19 cellular contexts compared by ENCODE assay signal in genomic region chr7:25012254-25012653, GRCh38.
"Had no signal": no experiment of that assay in that cellular context is flagged by ENCODE, and none has a peak within 500 bp of the region (broad histone marks: within the 10 kb centered on the region; RNA-seq: fewer than 3 reads in every experiment).

No MANE protein-coding gene starts in this region.

- H3K79me2 ChIP-seq: parathyroid adenoma had no signal

- H3K9me3 ChIP-seq: neutrophil, right lobe of liver, upper lobe of right lung had no signal

- FAIRE-seq: colon had no signal

- DNase-seq: activated CD4-positive, alpha-beta memory T cell treated with anti-CD3 and anti-CD28 coated beads, Interleukin-2, amount 10 ng/mL, durations not matched to agents 7 days and 5 days; activated CD4-positive, alpha-beta T cell treated with anti-CD3 and anti-CD28 coated beads for 1 hour; activated gamma-delta T cell; activated T-cell treated with anti-CD3 and anti-CD28 coated beads, Interleukin-2, amount 50 U/mL, for 4 hours; heart right ventricle; left ventricle myocardium superior; mesenchymal stem cell; right lobe of liver; stimulated activated CD4-positive, alpha-beta T cell treated with anti-CD3 and anti-CD28 coated beads, Interleukin-4, amount 100 ng/mL, for 24 hours; SW 1271; T-helper 2 cell; upper lobe of right lung; WERI-Rb-1 had no signal

- H3K27ac Mint-ChIP-seq: activated CD4-positive, alpha-beta memory T cell treated with anti-CD3 and anti-CD28 coated beads, Interleukin-2, amount 10 ng/mL, durations not matched to agents 7 days and 5 days; activated naive CD4-positive, alpha-beta T cell treated with anti-CD3 and anti-CD28 coated beads, Interleukin-2, amount 50 U/mL, for 24 hours; natural killer cell treated with Interleukin-12 subunit alpha and Interleukin-12 subunit beta and Interleukin-15 and Interleukin-18, amount 100 ng/mL, for 72 hours; stimulated activated memory B cell treated with anti-CD40 and anti-IgM and Interleukin-4, amounts not matched to agents 10 μg/mL and 1 μg/mL and 100 μg/mL, for 72 hours had no signal

- H3K4me1 Mint-ChIP-seq: activated CD4-positive, alpha-beta memory T cell treated with anti-CD3 and anti-CD28 coated beads, Interleukin-2, amount 10 ng/mL, durations not matched to agents 7 days and 5 days; stimulated activated memory B cell treated with anti-CD40 and anti-IgM and Interleukin-4, amounts not matched to agents 10 μg/mL and 1 μg/mL and 100 μg/mL, for 72 hours had no signal

- H3K27me3 Mint-ChIP-seq: activated naive CD4-positive, alpha-beta T cell treated with anti-CD3 and anti-CD28 coated beads, Interleukin-2, amount 50 U/mL, for 24 hours; stimulated activated memory B cell treated with anti-CD40 and anti-IgM and Interleukin-4, amounts not matched to agents 10 μg/mL and 1 μg/mL and 100 μg/mL, for 72 hours had no signal

- H3K27me3 ChIP-seq: neutrophil, right lobe of liver, upper lobe of right lung had no signal

- H3K36me3 Mint-ChIP-seq: activated naive CD4-positive, alpha-beta T cell treated with anti-CD3 and anti-CD28 coated beads, Interleukin-2, amount 50 U/mL, for 24 hours; natural killer cell treated with Interleukin-12 subunit alpha and Interleukin-12 subunit beta and Interleukin-15 and Interleukin-18, amount 100 ng/mL, for 72 hours; stimulated activated memory B cell treated with anti-CD40 and anti-IgM and Interleukin-4, amounts not matched to agents 10 μg/mL and 1 μg/mL and 100 μg/mL, for 72 hours had no signal

- H3K27ac ChIP-seq: heart right ventricle, neutrophil, parathyroid adenoma, right lobe of liver, upper lobe of right lung, WERI-Rb-1 had no signal

- H3K9ac ChIP-seq: parathyroid adenoma had no signal

- H3K36me3 ChIP-seq: heart right ventricle, neutrophil, right lobe of liver, upper lobe of right lung, WERI-Rb-1 had no signal

- H3K9me3 Mint-ChIP-seq: activated CD4-positive, alpha-beta memory T cell treated with anti-CD3 and anti-CD28 coated beads, Interleukin-2, amount 10 ng/mL, durations not matched to agents 7 days and 5 days; activated naive CD4-positive, alpha-beta T cell treated with anti-CD3 and anti-CD28 coated beads, Interleukin-2, amount 50 U/mL, for 24 hours; activated T-cell treated with anti-CD3 and anti-CD28 coated beads, Interleukin-2, amount 50 U/mL, for 4 hours; natural killer cell treated with Interleukin-12 subunit alpha and Interleukin-12 subunit beta and Interleukin-15 and Interleukin-18, amount 100 ng/mL, for 72 hours had no signal

- H3K4me1 ChIP-seq: heart right ventricle, parathyroid adenoma, right lobe of liver, upper lobe of right lung had no signal

- H3K4me3 ChIP-seq: heart right ventricle, right lobe of liver, upper lobe of right lung had no signal

- H3K4me3 Mint-ChIP-seq: activated CD4-positive, alpha-beta memory T cell treated with anti-CD3 and anti-CD28 coated beads, Interleukin-2, amount 10 ng/mL, durations not matched to agents 7 days and 5 days; activated naive CD4-positive, alpha-beta T cell treated with anti-CD3 and anti-CD28 coated beads, Interleukin-2, amount 50 U/mL, for 24 hours; activated T-cell treated with anti-CD3 and anti-CD28 coated beads, Interleukin-2, amount 50 U/mL, for 4 hours; natural killer cell treated with Interleukin-12 subunit alpha and Interleukin-12 subunit beta and Interleukin-15 and Interleukin-18, amount 100 ng/mL, for 72 hours; stimulated activated memory B cell treated with anti-CD40 and anti-IgM and Interleukin-4, amounts not matched to agents 10 μg/mL and 1 μg/mL and 100 μg/mL, for 72 hours had no signal

- H2AFZ ChIP-seq: parathyroid adenoma had no signal
